In the genomic region with DNA sequence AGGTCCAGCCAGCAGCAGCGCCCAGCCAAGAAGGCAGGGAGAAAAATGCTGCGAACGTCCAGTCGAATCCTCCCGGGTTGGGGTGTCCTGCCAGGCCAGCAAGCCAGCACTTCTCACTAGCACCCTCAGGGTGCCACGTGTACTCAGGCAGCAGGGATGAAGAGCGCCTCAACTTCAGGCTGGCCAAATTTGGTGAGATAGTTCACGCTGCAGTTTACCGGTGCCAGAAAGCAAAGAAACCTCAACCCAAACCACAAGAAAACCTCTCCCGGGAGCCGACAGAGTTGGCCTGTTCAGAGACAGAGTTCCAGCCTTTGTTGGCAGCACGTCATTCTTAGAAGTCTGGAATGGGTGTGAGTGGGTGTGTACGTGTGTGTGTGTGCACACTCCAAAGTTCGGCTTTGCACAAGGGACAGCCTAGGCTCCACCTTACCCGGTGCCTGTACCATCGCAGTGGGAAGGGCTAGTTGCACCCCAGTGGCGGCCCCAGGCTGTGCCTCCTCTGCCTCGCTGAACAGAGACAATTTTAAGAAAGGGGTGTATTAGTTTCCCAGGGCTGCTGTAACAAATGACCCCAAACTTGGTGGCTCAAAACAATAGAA, we compare ENCODE assay signal across 10 cellular contexts. TPM values are rescaled to one million over a fixed set of nuclear protein-coding genes. Genes with fewer than 3 reads are reported as not detected.
A peak's percentile ranks its signal among the peaks of the same experiment; 100 is the strongest.
DNase-seq lines count a peak whose midpoint lies in the region; ATAC-seq lines count a peak whose summit lies in the region.
"Had no signal": no experiment of that assay in that cellular context is flagged by ENCODE, and none has a peak within 500 bp of the region (broad histone marks: within the 10 kb centered on the region; RNA-seq: fewer than 3 reads in every experiment).

No MANE protein-coding gene starts in this region.

- peaks cover 2% of the 10 kb centered on the region for H3K9me3 Mint-ChIP-seq in activated CD4-positive, alpha-beta T cell treated with anti-CD3 and anti-CD28 coated beads, Interleukin-2, amount 10 ng/mL, durations not matched to agents 7 days and 5 days
- H3K9me3 Mint-ChIP-seq: activated B cell treated with CpG ODN at 0.5 μM for 24 hours had no signal

- H3K4me3 Mint-ChIP-seq in activated CD4-positive, alpha-beta T cell treated with anti-CD3 and anti-CD28 coated beads, Interleukin-2, amount 10 ng/mL, durations not matched to agents 7 days and 5 days = peak overlapping the region; percentile 8
- H3K4me3 Mint-ChIP-seq: activated B cell treated with CpG ODN at 0.5 μM for 24 hours had no signal

- POLR2A ChIA-PET in activated CD4-positive, alpha-beta T cell treated with anti-CD3 and anti-CD28 coated beads, Interleukin-2, amount 10 ng/mL, durations not matched to agents 7 days and 5 days (lab: Charles Lee) = no interaction called here

- ATAC-seq in sciatic nerve (peak; percentile 34), GM19455 (IDR thresholded peaks at IDR 0.05; ENCODE audit: unreplicated experiment) (no peak)

- CTCF ChIA-PET in activated CD4-positive, alpha-beta T cell treated with anti-CD3 and anti-CD28 coated beads, Interleukin-2, amount 10 ng/mL, durations not matched to agents 7 days and 5 days (lab: Charles Lee) = interaction anchor here (0.7 to 2.4 kb wide), 7 partner anchors 8 to 175 kb away, joined by 3 to 7 read pairs (median 3); a partner anchor contains a TSS

- no peaks in the 10 kb centered on the region for H3K27me3 Mint-ChIP-seq in activated CD4-positive, alpha-beta T cell treated with anti-CD3 and anti-CD28 coated beads, Interleukin-2, amount 10 ng/mL, durations not matched to agents 7 days and 5 days
- H3K27me3 Mint-ChIP-seq: activated B cell treated with CpG ODN at 0.5 μM for 24 hours had no signal

- peaks cover 35% of the 10 kb centered on the region for H3K36me3 Mint-ChIP-seq in activated CD4-positive, alpha-beta T cell treated with anti-CD3 and anti-CD28 coated beads, Interleukin-2, amount 10 ng/mL, durations not matched to agents 7 days and 5 days (ENCODE audit: low read depth)

- DNase-seq in GM04504 (ENCODE audit: low read depth) (peak; percentile 50), fibroblast of gingiva (ENCODE audit: low read depth) (peak; percentile 83), sciatic nerve (ENCODE audit: low spot score) (no peak), NCI-H1092 (lab: John Stamatoyannopoulos, UW) (no peak), NCI-H524 treated with DMSO at 0.1 percent for 48 hours (lab: John Stamatoyannopoulos, UW) (no peak), KG1 (lab: John Stamatoyannopoulos, UW) (no peak)
- peak; percentile 54 for DNase-seq in activated CD4-positive, alpha-beta T cell treated with anti-CD3 and anti-CD28 coated beads, Interleukin-2, amount 10 ng/mL, durations not matched to agents 7 days and 5 days
- DNase-seq: activated B cell treated with CpG ODN at 0.5 μM for 24 hours, NCI-H1694 had no signal

- H3K27ac Mint-ChIP-seq in activated CD4-positive, alpha-beta T cell treated with anti-CD3 and anti-CD28 coated beads, Interleukin-2, amount 10 ng/mL, durations not matched to agents 7 days and 5 days = peak overlapping the region; percentile 48
- H3K27ac Mint-ChIP-seq: activated B cell treated with CpG ODN at 0.5 μM for 24 hours had no signal

- intact Hi-C loops in sciatic nerve (cut with DNase I) = no loop called here

- H3K4me1 Mint-ChIP-seq in activated CD4-positive, alpha-beta T cell treated with anti-CD3 and anti-CD28 coated beads, Interleukin-2, amount 10 ng/mL, durations not matched to agents 7 days and 5 days = peaks cover 68% of the 10 kb centered on the region

RNA-seq across cellular contexts. Expression of a gene that starts 42.1 kb away (rescaled TPM):
- total RNA-seq in activated CD4-positive, alpha-beta T cell treated with anti-CD3 and anti-CD28 coated beads, Interleukin-2, amount 10 ng/mL, durations not matched to agents 7 days and 5 days = 10 to 100 TPM; 27.3 to 33.9 TPM
- total RNA-seq in sciatic nerve = 30.2 TPM

Comparison
In these comparisons a context has a peak if more than half of its experiments do, and no peak if none do; other contexts are left out.
1. DNase-seq: peak in GM04504 (single experiment), activated CD4-positive, alpha-beta T cell treated with anti-CD3 and anti-CD28 coated beads, Interleukin-2, amount 10 ng/mL, durations not matched to agents 7 days and 5 days (single experiment) and fibroblast of gingiva (single experiment); none in sciatic nerve (single experiment), NCI-H1092 (single experiment), NCI-H524 treated with DMSO at 0.1 percent for 48 hours (single experiment) and KG1 (single experiment).